7 cellular contexts compared by ENCODE assay signal in genomic region chr2:112259509-112260294, GRCh38. TPM values are rescaled to one million over a fixed set of nuclear protein-coding genes. Genes with fewer than 3 reads are reported as not detected.
DNase-seq lines count a peak whose midpoint lies in the region; ATAC-seq and TF ChIP-seq lines count a peak whose summit lies in the region.

No MANE protein-coding gene starts in this region.

- peaks cover 0 to 9% (median 5%) of the 10 kb centered on the region in 5 donors for H3K27me3 Mint-ChIP-seq in naive thymus-derived CD4-positive, alpha-beta T cell

- H3K9me2 ChIP-seq in OCI-LY7 (ENCODE audit: insufficient read depth, low read length) = no peaks in the 10 kb centered on the region

- no TSS peak for BruUV-seq in OCI-LY7 (replicated peaks; lab: Mats Ljungman, UMichigan)

- H2AFZ ChIP-seq in OCI-LY7 (ENCODE audit: low read length) = peak overlapping the region; percentile 91

- intact Hi-C loops in OCI-LY7 (cut with micrococcal nuclease; ENCODE audit: unreplicated experiment) = loop anchor here (2.0 to 5.0 kb wide), 5 partner anchors 15 to 323 kb away; partner anchors contain the start of genes CHCHD5, TMEM87B, TTL and ZC3H6
- intact Hi-C loops in naive thymus-derived CD4-positive, alpha-beta T cell (cut with micrococcal nuclease) = loop anchor here (1.0 to 10.0 kb wide), 11 partner anchors 16 to 505 kb away; partner anchors contain the start of genes ANAPC1 (in 2 of the 2), CKAP2L (in 1 of the 2), POLR1B (in 1 of the 2) and RGPD8 (in 1 of the 2)

- POLR2A ChIA-PET in OCI-LY7 (lab: Charles Lee) = interaction anchor here (0.6 to 0.9 kb wide), 4 partner anchors 10 to 215 kb away, joined by 3 to 6 read pairs (median 4); no protein-coding TSS in a partner anchor
- POLR2A ChIA-PET in naive thymus-derived CD4-positive, alpha-beta T cell (lab: Charles Lee) = interaction anchor here (0.6 to 4.2 kb wide), 7 partner anchors 15 to 175 kb away, joined by 3 to 22 read pairs (median 5); partner anchors contain the start of gene ZC3H6

- H3K79me2 ChIP-seq in OCI-LY7 (ENCODE audit: insufficient read depth, low read depth, low read length) = no peaks in the 10 kb centered on the region

- no peak overlapping the region for H3K27ac ChIP-seq in OCI-LY7 (ENCODE audit: low read depth, low read length, poor library complexity, severe bottlenecking)
- H3K27ac ChIP-seq in naive thymus-derived CD4-positive, alpha-beta T cell (ENCODE audit: low read depth, low read length) = no peak overlapping the region

- ATAC-seq in GM18499 (IDR thresholded peaks at IDR 0.05; ENCODE audit: insufficient read depth, unreplicated experiment) = peak; percentile 33
- peak; percentile 69 for ATAC-seq in naive thymus-derived CD4-positive, alpha-beta T cell
- ATAC-seq in stimulated activated effector memory CD8-positive, alpha-beta T cell treated with anti-CD3 and anti-CD28 coated beads, Interleukin-12 subunit alpha, Interleukin-12 subunit beta, amount 100 ng/mL, for 72 hours = peak; percentile 62

- DNase-seq in HS-27A (ENCODE audit: low read depth) (peak; percentile 83), OCI-LY7 (ENCODE audit: low spot score) (peak; percentile 79), activated T-cell treated with anti-CD3 and anti-CD28 coated beads for 24 hours (ENCODE audit: low read depth) (peak; percentile 80), epithelial cell of esophagus (ENCODE audit: low read depth) (peak; percentile 81)
- peak; percentile 63 to 85 (median 79) for DNase-seq in naive thymus-derived CD4-positive, alpha-beta T cell
- peak; percentile 74 to 91 for DNase-seq in stimulated activated effector memory CD8-positive, alpha-beta T cell treated with anti-CD3 and anti-CD28 coated beads, Interleukin-12 subunit alpha, Interleukin-12 subunit beta, amount 100 ng/mL, for 72 hours (ENCODE audit: low spot score in 2 of 2)

- no peak overlapping the region for H3K4me3 ChIP-seq in OCI-LY7 (ENCODE audit: low read depth, low read length, poor library complexity, severe bottlenecking)
- H3K4me3 ChIP-seq in epithelial cell of esophagus (ENCODE audit: low read length) = no peak overlapping the region
- H3K4me3 ChIP-seq in naive thymus-derived CD4-positive, alpha-beta T cell (ENCODE audit: low read length) = peak overlapping the region; percentile 36

- peaks cover 0 to 6% (median 0%) of the 10 kb centered on the region in 11 donors for H3K9me3 Mint-ChIP-seq in naive thymus-derived CD4-positive, alpha-beta T cell
- H3K9me3 Mint-ChIP-seq in stimulated activated effector memory CD8-positive, alpha-beta T cell treated with anti-CD3 and anti-CD28 coated beads, Interleukin-12 subunit alpha, Interleukin-12 subunit beta, amount 100 ng/mL, for 72 hours = peaks cover 4% of the 10 kb centered on the region

- H4K20me1 ChIP-seq in OCI-LY7 (ENCODE audit: insufficient read depth, low read length) = no peaks in the 10 kb centered on the region

- peaks cover 0 to 5% (median 0%) of the 10 kb centered on the region in 5 donors for H3K36me3 Mint-ChIP-seq in naive thymus-derived CD4-positive, alpha-beta T cell
- H3K36me3 Mint-ChIP-seq in stimulated activated effector memory CD8-positive, alpha-beta T cell treated with anti-CD3 and anti-CD28 coated beads, Interleukin-12 subunit alpha, Interleukin-12 subunit beta, amount 100 ng/mL, for 72 hours = peaks cover 7% of the 10 kb centered on the region

- H3K27me3 ChIP-seq in naive thymus-derived CD4-positive, alpha-beta T cell (ENCODE audit: control insufficient read depth in 2 of 2, insufficient read depth in 2 of 2, low read length in 2 of 2) = no peaks in the 10 kb centered on the region

- peak overlapping the region; percentile 16 to 91 (median 70) for H3K27ac Mint-ChIP-seq in naive thymus-derived CD4-positive, alpha-beta T cell
- H3K27ac Mint-ChIP-seq in stimulated activated effector memory CD8-positive, alpha-beta T cell treated with anti-CD3 and anti-CD28 coated beads, Interleukin-12 subunit alpha, Interleukin-12 subunit beta, amount 100 ng/mL, for 72 hours = peak overlapping the region; percentile 73

- peak overlapping the region; percentile 27; the same call in 1 of the 2 replicates for H3K4me2 ChIP-seq in OCI-LY7 (ENCODE audit: low read length)

- no peaks in the 10 kb centered on the region for H3K36me3 ChIP-seq in OCI-LY7 (ENCODE audit: insufficient read depth, low read length)
- H3K36me3 ChIP-seq in naive thymus-derived CD4-positive, alpha-beta T cell (ENCODE audit: control insufficient read depth in 2 of 3, insufficient read depth in 3 of 3, low read length in 3 of 3) = peaks cover 0 to under 1% (median 0%) of the 10 kb centered on the region in 3 experiments

- peaks cover 8% of the 10 kb centered on the region for H3K9me3 ChIP-seq in OCI-LY7 (ENCODE audit: low read length)
- H3K9me3 ChIP-seq in naive thymus-derived CD4-positive, alpha-beta T cell (ENCODE audit: control insufficient read depth in 2 of 3, low read length in 3 of 3) = no peaks in the 10 kb centered on the region

- CTCF ChIA-PET in OCI-LY7 (lab: Charles Lee; ENCODE audit: unreplicated experiment) = no interaction called here
- CTCF ChIA-PET in naive thymus-derived CD4-positive, alpha-beta T cell (lab: Charles Lee) = interaction anchor here (0.6 to 2.6 kb wide), 13 partner anchors 8 to 265 kb away, joined by 3 to 8 read pairs (median 3); partner anchors contain the start of gene RGPD8

- peak overlapping the region; percentile 19 to 78 (median 70) for H3K4me3 Mint-ChIP-seq in naive thymus-derived CD4-positive, alpha-beta T cell
- peak overlapping the region; percentile 45 for H3K4me3 Mint-ChIP-seq in stimulated activated effector memory CD8-positive, alpha-beta T cell treated with anti-CD3 and anti-CD28 coated beads, Interleukin-12 subunit alpha, Interleukin-12 subunit beta, amount 100 ng/mL, for 72 hours

- H3K4me1 Mint-ChIP-seq in naive thymus-derived CD4-positive, alpha-beta T cell = peaks cover 4 to 23% (median 7%) of the 10 kb centered on the region in 7 donors
- H3K4me1 Mint-ChIP-seq in stimulated activated effector memory CD8-positive, alpha-beta T cell treated with anti-CD3 and anti-CD28 coated beads, Interleukin-12 subunit alpha, Interleukin-12 subunit beta, amount 100 ng/mL, for 72 hours = peaks cover 7% of the 10 kb centered on the region

- peaks cover 10% of the 10 kb centered on the region for H3K4me1 ChIP-seq in OCI-LY7 (ENCODE audit: insufficient read depth, low read length, poor library complexity, severe bottlenecking)
- H3K4me1 ChIP-seq in naive thymus-derived CD4-positive, alpha-beta T cell (ENCODE audit: control insufficient read depth in 2 of 2, insufficient read depth in 2 of 2, low read length in 2 of 2) = peaks cover 0 to 6% of the 10 kb centered on the region in 2 donors

- TF ChIP-seq CTCF in OCI-LY7 (conservative IDR thresholded peaks at IDR 0.05; ENCODE audit: low read length) = peak; percentile 98
- peak; percentile 99 for TF ChIP-seq CTCF in epithelial cell of esophagus (IDR thresholded peaks at IDR 0.05; ENCODE audit: insufficient read depth, low read depth, low read length, missing control alignments)

RNA-seq across cellular contexts. Expression of gene ZC3H8, which starts 4.9 kb away (rescaled TPM):
- 12.3 and 15.0 TPM in 2 replicates for total RNA-seq in OCI-LY7 (2014; rRNA removed; shearing (Covaris generic))
- total RNA-seq in OCI-LY7 (2022) = 22.8 and 23.8 TPM in 2 replicates
- 10 to 100 TPM in 4 of 5 experiments, 1 to 10 TPM in 1; 8.8 to 23.6 (median 17.2) TPM for total RNA-seq in naive thymus-derived CD4-positive, alpha-beta T cell
- polyA plus RNA-seq in naive thymus-derived CD4-positive, alpha-beta T cell = 10 to 100 TPM; 13.6 to 18.0 TPM

RNA-seq across cellular contexts. Expression of gene ZC3H6, which starts 15.7 kb away (rescaled TPM):
- 4.3 and 5.4 TPM in 2 replicates for total RNA-seq in OCI-LY7 (2014; rRNA removed; shearing (Covaris generic))
- 16.5 and 17.3 TPM in 2 replicates for total RNA-seq in OCI-LY7 (2022)
- total RNA-seq in naive thymus-derived CD4-positive, alpha-beta T cell = 10 to 100 TPM; 11.8 to 42.1 (median 23.7) TPM
- polyA plus RNA-seq in naive thymus-derived CD4-positive, alpha-beta T cell = 1 to 10 TPM; 9.1 to 9.4 TPM
